ENCODE assay signal across 32 cellular contexts in genomic region chr2:26024260-26024659, GRCh38.
"Had no signal": no experiment of that assay in that cellular context is flagged by ENCODE, and none has a peak within 500 bp of the region (broad histone marks: within the 10 kb centered on the region; RNA-seq: fewer than 3 reads in every experiment).

No MANE protein-coding gene starts in this region.

- ATAC-seq: activated naive CD4-positive, alpha-beta T cell treated with anti-CD3 and anti-CD28 coated beads, Interleukin-2, amount 50 U/mL, for 72 hours; activated naive CD8-positive, alpha-beta T cell treated with anti-CD3 and anti-CD28 coated beads, Interleukin-2, amount 50 U/mL, for 24 hours; activated T-cell treated with anti-CD3 and anti-CD28 coated beads, Interleukin-2, amount 50 U/mL, for 4 hours; activated T-cell treated with anti-CD3 and anti-CD28 coated beads, Interleukin-2, amount 50 U/mL, for 72 hours; activated T-helper 17 cell treated with anti-CD3 and anti-CD28 coated beads, Interleukin-2, amount 50 U/mL, for 72 hours; body of pancreas had no signal

- H3K4me3 ChIP-seq: adrenal gland, ascending aorta, body of pancreas, breast epithelium, cardiac muscle cell had no signal

- H3K4me1 ChIP-seq: adrenal gland, ascending aorta, breast epithelium had no signal

- H3K9me3 ChIP-seq: adrenal gland, ascending aorta, body of pancreas, breast epithelium had no signal

- H3K27ac ChIP-seq: adrenal gland, ascending aorta, body of pancreas, brain microvascular endothelial cell, breast epithelium, cardiac muscle cell had no signal

- H3K36me3 ChIP-seq: adrenal gland, ascending aorta, brain microvascular endothelial cell, breast epithelium, cardiac muscle cell had no signal

- H3K27me3 ChIP-seq: adrenal gland, ascending aorta, body of pancreas, brain microvascular endothelial cell, breast epithelium had no signal

- FAIRE-seq: astrocyte, bronchial epithelial cell had no signal

- DNase-seq: activated effector memory CD4-positive, alpha-beta T cell treated with anti-CD3 and anti-CD28 coated beads, Interleukin-2, amount 50 U/mL, for 16 hours; activated effector memory CD4-positive, alpha-beta T cell treated with Interleukin-2 at 50 U/mL for 16 hours; activated gamma-delta T cell; activated gamma-delta T cell treated with Interleukin-2 at 50 U/mL for 16 hours; activated naive CD4-positive, alpha-beta T cell; activated naive CD4-positive, alpha-beta T cell treated with anti-CD3 and anti-CD28 coated beads for 36 hours; activated naive CD4-positive, alpha-beta T cell treated with anti-CD3 and anti-CD28 coated beads, Interleukin-2, amount 10 ng/mL, durations not matched to agents 7 days and 5 days; activated naive CD4-positive, alpha-beta T cell treated with anti-CD3 and anti-CD28 coated beads, Interleukin-2, amount 50 U/mL, for 16 hours; activated naive CD4-positive, alpha-beta T cell treated with Interleukin-2 at 50 U/mL for 16 hours; activated naive CD8-positive, alpha-beta T cell treated with anti-CD3 and anti-CD28 coated beads for 36 hours; activated naive CD8-positive, alpha-beta T cell treated with anti-CD3 and anti-CD28 coated beads, Interleukin-2, amount 10 ng/mL, durations not matched to agents 7 days and 5 days; activated naive CD8-positive, alpha-beta T cell treated with anti-CD3 and anti-CD28 coated beads, Interleukin-2, amount 50 U/mL, for 24 hours; activated T-cell treated with anti-CD3 and anti-CD28 coated beads, Interleukin-2, amount 50 U/mL, for 4 hours; activated T-cell treated with anti-CD3 and anti-CD28 coated beads, Interleukin-2, amount 50 U/mL, for 48 hours; activated T-cell treated with anti-CD3 and anti-CD28 coated beads, Interleukin-2, amount 50 U/mL, for 72 hours; adrenal gland; amniotic stem cell; amygdala; anterior cingulate cortex; aorta; body of pancreas; brain microvascular endothelial cell; caudate nucleus; central memory CD4-positive, alpha-beta T cell; cerebellar nuclear complex had no signal
